8 cellular contexts compared by ENCODE assay signal in the genomic region with DNA sequence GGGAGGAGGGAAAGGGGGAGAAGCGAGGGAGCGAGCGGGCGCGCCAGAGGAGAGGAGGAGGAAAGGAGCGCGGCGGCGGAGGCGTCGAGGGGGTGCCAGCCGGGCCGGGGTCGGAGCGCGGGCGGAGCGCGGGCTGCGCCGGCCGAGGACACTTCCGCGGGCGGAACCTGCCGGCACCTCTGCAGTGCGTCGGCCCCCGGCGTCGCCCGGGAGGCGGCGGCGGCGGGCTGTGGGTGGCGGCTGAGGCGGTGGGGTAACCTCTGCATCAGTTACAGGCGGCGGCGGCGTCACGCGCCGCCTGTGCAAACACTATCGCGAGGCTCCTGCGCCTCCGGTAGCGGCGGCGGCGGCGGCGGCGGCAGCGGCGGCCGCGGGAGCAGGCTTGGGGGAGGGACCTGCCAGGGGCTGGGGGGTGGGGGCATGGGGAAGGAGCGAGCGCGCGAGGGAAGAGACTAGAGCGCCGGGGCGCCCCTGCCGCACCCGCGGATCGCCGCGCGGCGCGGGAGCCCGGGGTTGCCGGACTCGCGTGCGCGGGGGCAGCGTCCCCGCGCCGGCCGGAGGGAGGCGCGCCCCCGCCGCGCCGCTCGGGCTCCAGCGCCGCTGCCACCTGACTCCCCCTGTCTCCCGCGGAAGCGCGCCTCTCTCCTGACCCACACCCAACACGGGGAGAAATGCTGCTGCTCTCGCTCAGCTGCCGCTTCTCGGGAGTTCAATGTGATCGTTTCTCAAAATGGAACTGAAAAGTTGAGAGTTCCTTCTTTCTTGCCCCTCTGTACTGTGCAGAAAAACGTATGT. TPM values are rescaled to one million over a fixed set of nuclear protein-coding genes. Genes with fewer than 3 reads are reported as not detected.
DNase-seq lines count a peak whose midpoint lies in the region; ATAC-seq and TF ChIP-seq lines count a peak whose summit lies in the region.

A gene (minus strand): TSS at position 264 of the 795 bp plus-strand sequence. CDS start 465 bp downstream, outside the sequence.

- peak within 1 kb of the TSS; percentile 98 to 99 for H3K27ac ChIP-seq in coronary artery

- no peak for TF ChIP-seq CTCF in AG10803 (conservative IDR thresholded peaks at IDR 0.05; ENCODE audit: low read length)
- no peak for TF ChIP-seq CTCF in coronary artery (IDR thresholded peaks at IDR 0.05)

- ATAC-seq in GM19023 (IDR thresholded peaks at IDR 0.05; ENCODE audit: unreplicated experiment) (peak; percentile 57), HG03196 (IDR thresholded peaks at IDR 0.05; ENCODE audit: unreplicated experiment) (peak; percentile 64), left lobe of liver (peak; percentile 76)

- peak; percentile 69 for DNase-seq in AG10803 (ENCODE audit: low read depth)
- peak; percentile 86 for DNase-seq in NCI-H510A (lab: John Stamatoyannopoulos, UW)
- peak; percentile 79 for DNase-seq in activated CD4-positive, alpha-beta T cell treated with anti-CD3 and anti-CD28 coated beads for 48 hours
- peak; percentile 80 for DNase-seq in coronary artery (ENCODE audit: low spot score)
- peak; percentile 82 for DNase-seq in left lobe of liver (ENCODE audit: low spot score)
- peak; percentile 67 for DNase-seq in stimulated activated CD4-positive, alpha-beta T cell treated with anti-CD3 and anti-CD28 coated beads, Interleukin-2, amount 100 ng/mL, for 4 hours (ENCODE audit: low read depth)

- peak within 1 kb of the TSS; percentile 86 for H3K4me3 ChIP-seq in AG10803 (ENCODE audit: low read length)
- peak within 1 kb of the TSS; percentile 96 for H3K4me3 ChIP-seq in coronary artery

RNA-seq across cellular contexts. Expression of the gene that starts here (rescaled TPM):
- total RNA-seq in left lobe of liver = 35.7 TPM

Comparison
In these comparisons a context has a peak if more than half of its experiments do, and no peak if none do; other contexts are left out.
1. Peak in every context shown above with its lines: DNase-seq, ATAC-seq, H3K4me3 ChIP-seq and H3K27ac ChIP-seq.